In the genomic region with DNA sequence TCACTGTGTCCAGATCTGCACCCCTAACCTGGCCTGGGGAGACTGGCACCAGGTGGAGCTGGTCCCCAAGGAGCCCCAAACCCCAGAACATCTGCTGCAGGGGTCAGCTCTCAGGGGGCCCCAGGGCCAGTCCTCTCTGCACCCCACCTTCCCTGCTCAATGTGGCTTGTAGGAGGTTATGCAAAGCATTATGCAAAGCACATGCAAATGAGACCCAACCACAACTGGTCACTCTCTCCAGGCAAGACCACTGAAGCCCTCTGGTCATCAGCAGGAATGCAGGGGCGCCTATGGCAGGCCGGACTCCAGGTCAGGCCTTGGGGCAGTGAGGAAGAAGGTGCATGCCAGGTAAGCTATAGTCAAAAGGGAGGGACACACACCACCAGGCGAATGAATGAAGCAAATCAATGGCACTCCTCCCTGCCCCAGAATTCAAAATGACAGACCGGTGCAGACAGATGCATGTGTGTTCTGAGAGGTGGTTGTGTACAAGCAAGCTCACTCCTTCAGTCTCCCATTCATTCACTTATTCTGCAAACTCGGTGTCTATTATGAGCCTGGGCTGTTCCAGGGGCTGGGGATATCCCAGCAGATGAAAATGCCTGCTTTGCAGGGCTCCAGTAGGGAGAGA, we compare ENCODE assay signal across 1 cellular context.
TF ChIP-seq lines count a peak whose summit lies in the region.

No MANE protein-coding gene starts in this region.

TF ChIP-seq in K562, 482 proteins besides CTCF, POLR2A, EP300 and RAD21:
- TF ChIP-seq KAT7 (CRISPR knock-in tag; IDR thresholded peaks at IDR 0.05; ENCODE audit: borderline replicate concordance) (no peak), FOXK2 (conservative IDR thresholded peaks at IDR 0.05 in 1 of 2, IDR thresholded peaks at IDR 0.05 in 1 of 2; ENCODE audit: low read depth in 2 of 2) (no peak), TBP (optimal IDR thresholded peaks at IDR 0.05; ENCODE audit: low read depth, low read length) (peak; percentile 74), POLR2B (IDR thresholded peaks at IDR 0.05; ENCODE audit: low read depth, partially characterized antibody) (peak; percentile 18), MTA2 (IDR thresholded peaks at IDR 0.05; ENCODE audit: low read depth) (no peak), MYNN (IDR thresholded peaks at IDR 0.05) (no peak), MYNN (CRISPR knock-in tag; IDR thresholded peaks at IDR 0.05) (no peak), POLR2AphosphoS5 (IDR thresholded peaks at IDR 0.05; ENCODE audit: control insufficient read depth, insufficient read depth, low read depth, low read length) (0 out of 2 replicates have a peak, but pooled peaks have one; percentile 42), RB1 (IDR thresholded peaks at IDR 0.05; ENCODE audit: low read depth) (no peak), NFYB (IDR thresholded peaks at IDR 0.05; ENCODE audit: extremely low read depth, insufficient read length) (no peak), SIX5 (IDR thresholded peaks at IDR 0.05; ENCODE audit: borderline replicate concordance in 1 of 2, insufficient read depth in 1 of 2, low read depth in 1 of 2, low read length in 2 of 2) (no peak), ZNF518B (CRISPR knock-in tag; IDR thresholded peaks at IDR 0.05) (no peak)
- TF ChIP-seq, protein P1, sequence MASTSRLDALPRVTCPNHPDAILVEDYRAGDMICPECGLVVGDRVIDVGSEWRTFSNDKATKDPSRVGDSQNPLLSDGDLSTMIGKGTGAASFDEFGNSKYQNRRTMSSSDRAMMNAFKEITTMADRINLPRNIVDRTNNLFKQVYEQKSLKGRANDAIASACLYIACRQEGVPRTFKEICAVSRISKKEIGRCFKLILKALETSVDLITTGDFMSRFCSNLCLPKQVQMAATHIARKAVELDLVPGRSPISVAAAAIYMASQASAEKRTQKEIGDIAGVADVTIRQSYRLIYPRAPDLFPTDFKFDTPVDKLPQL (IDR thresholded peaks at IDR 0.05; ENCODE audit: extremely low read depth, insufficient read length) = peak; percentile 69
